Comparison of ENCODE assay signal across 18 cellular contexts in genomic region chr21:42571391-42572150, GRCh38. TPM values are rescaled to one million over a fixed set of nuclear protein-coding genes. Genes with fewer than 3 reads are reported as not detected.
DNase-seq lines count a peak whose midpoint lies in the region; ATAC-seq, FAIRE-seq and TF ChIP-seq lines count a peak whose summit lies in the region.
"Had no signal": no experiment of that assay in that cellular context is flagged by ENCODE, and none has a peak within 500 bp of the region (broad histone marks: within the 10 kb centered on the region; RNA-seq: fewer than 3 reads in every experiment).

No MANE protein-coding gene starts in this region.

- intact Hi-C loops in activated CD4-positive, alpha-beta memory T cell treated with anti-CD3 and anti-CD28 coated beads for 36 hours (cut with micrococcal nuclease) = no loop called here
- intact Hi-C loops in kidney (cut with DNase I) = no loop called here
- intact Hi-C loops in upper lobe of right lung (cut with DNase I) = no loop called here

- H3K4me3 ChIP-seq in kidney (ENCODE audit: low read length in 2 of 2) (no peak overlapping the region), upper lobe of right lung (no peak overlapping the region)
- H3K4me3 ChIP-seq: BLaER1 treated with 17β-estradiol and CSF1 and Interleukin-3, amounts not matched to agents 10 nM and 100 nM; prostate gland had no signal

- no peak overlapping the region for H3K4me3 Mint-ChIP-seq in activated CD4-positive, alpha-beta memory T cell treated with anti-CD3 and anti-CD28 coated beads for 36 hours
- H3K4me3 Mint-ChIP-seq in activated CD4-positive, alpha-beta memory T cell treated with anti-CD3 and anti-CD28 coated beads, Interleukin-2, amount 10 ng/mL, durations not matched to agents 7 days and 5 days = no peak overlapping the region
- no peak overlapping the region for H3K4me3 Mint-ChIP-seq in T-helper 17 cell
- H3K4me3 Mint-ChIP-seq: memory B cell; naive thymus-derived CD4-positive, alpha-beta T cell had no signal

- no peak for ATAC-seq in T-helper 17 cell
- no peak for ATAC-seq in upper lobe of right lung
- ATAC-seq in foreskin keratinocyte = no peak
- ATAC-seq: naive thymus-derived CD4-positive, alpha-beta T cell had no signal

- no peak overlapping the region for H3K27ac Mint-ChIP-seq in activated CD4-positive, alpha-beta memory T cell treated with anti-CD3 and anti-CD28 coated beads for 36 hours
- H3K27ac Mint-ChIP-seq in activated CD4-positive, alpha-beta memory T cell treated with anti-CD3 and anti-CD28 coated beads, Interleukin-2, amount 10 ng/mL, durations not matched to agents 7 days and 5 days = no peak overlapping the region
- peak overlapping the region; percentile 56 for H3K27ac Mint-ChIP-seq in T-helper 17 cell
- H3K27ac Mint-ChIP-seq: memory B cell had no signal

- peaks cover 0 to 2% of the 10 kb centered on the region in 2 donors for H3K4me1 ChIP-seq in kidney (ENCODE audit: control insufficient read depth in 1 of 2, insufficient read depth in 1 of 2, low read depth in 1 of 2, low read length in 2 of 2)
- H3K4me1 ChIP-seq in upper lobe of right lung = no peaks in the 10 kb centered on the region
- no peaks in the 10 kb centered on the region for H3K4me1 ChIP-seq in foreskin keratinocyte
- H3K4me1 ChIP-seq: prostate gland had no signal

- peaks cover 35% of the 10 kb centered on the region for H3K36me3 Mint-ChIP-seq in activated CD4-positive, alpha-beta memory T cell treated with anti-CD3 and anti-CD28 coated beads for 36 hours
- H3K36me3 Mint-ChIP-seq in activated CD4-positive, alpha-beta memory T cell treated with anti-CD3 and anti-CD28 coated beads, Interleukin-2, amount 10 ng/mL, durations not matched to agents 7 days and 5 days (ENCODE audit: low read depth) = peaks cover 3% of the 10 kb centered on the region
- peaks cover 5% of the 10 kb centered on the region for H3K36me3 Mint-ChIP-seq in T-helper 17 cell (ENCODE audit: low read depth)

- FAIRE-seq in kidney (lab: Jason Lieb, UNC) = no peak
- FAIRE-seq: GM12891 had no signal

- H3K27ac ChIP-seq in kidney (ENCODE audit: low read depth in 2 of 2, low read length in 2 of 2) (no peak overlapping the region), upper lobe of right lung (no peak overlapping the region), foreskin keratinocyte (no peak overlapping the region)
- H3K27ac ChIP-seq: BLaER1 treated with 17β-estradiol and CSF1 and Interleukin-3, amounts not matched to agents 10 nM and 100 nM had no signal

- peaks cover 12% of the 10 kb centered on the region for H3K9me3 Mint-ChIP-seq in activated CD4-positive, alpha-beta memory T cell treated with anti-CD3 and anti-CD28 coated beads for 36 hours
- H3K9me3 Mint-ChIP-seq in activated CD4-positive, alpha-beta memory T cell treated with anti-CD3 and anti-CD28 coated beads, Interleukin-2, amount 10 ng/mL, durations not matched to agents 7 days and 5 days = peaks cover 5% of the 10 kb centered on the region

- H3K9me3 ChIP-seq in T-helper 17 cell (ENCODE audit: control insufficient read depth, low read length, poor library complexity, severe bottlenecking) = no peaks in the 10 kb centered on the region
- H3K9me3 ChIP-seq in kidney (ENCODE audit: control insufficient read depth in 1 of 2, low read length in 2 of 2) = no peaks in the 10 kb centered on the region
- H3K9me3 ChIP-seq in upper lobe of right lung = no peaks in the 10 kb centered on the region
- H3K9me3 ChIP-seq: prostate gland had no signal

- TF ChIP-seq CTCF in kidney (IDR thresholded peaks at IDR 0.05; ENCODE audit: borderline replicate concordance, extremely low read depth, insufficient read depth) = no peak
- no peak for TF ChIP-seq CTCF in upper lobe of right lung (IDR thresholded peaks at IDR 0.05)
- no peak for TF ChIP-seq CTCF in foreskin keratinocyte (conservative IDR thresholded peaks at IDR 0.05)

- peak; percentile 5 for DNase-seq in activated CD4-positive, alpha-beta memory T cell treated with anti-CD3 and anti-CD28 coated beads for 36 hours
- DNase-seq in activated CD4-positive, alpha-beta memory T cell treated with anti-CD3 and anti-CD28 coated beads, Interleukin-2, amount 10 ng/mL, durations not matched to agents 7 days and 5 days = no peak
- peak in 1 of 3 donors; percentile 3 for DNase-seq in T-helper 17 cell
- peak; percentile 61 for DNase-seq in kidney
- peak; percentile 44 for DNase-seq in upper lobe of right lung
- DNase-seq in NCI-H2171 treated with DMSO at 0.1 percent for 48 hours (lab: John Stamatoyannopoulos, UW) = no peak
- DNase-seq in foreskin keratinocyte = no peak
- no peak for DNase-seq in RPMI8226
- DNase-seq: GF-D8; naive thymus-derived CD4-positive, alpha-beta T cell; NCI-H446 treated with DMSO at 0.1 percent for 48 hours; SHP77 treated with DMSO at 0.1 percent for 48 hours; stimulated activated CD8-positive, alpha-beta memory T cell treated with anti-CD3 and anti-CD28 coated beads, Interleukin-4, amount 100 ng/mL, for 48 hours; T-helper 1 cell had no signal

- H3K27me3 ChIP-seq in upper lobe of right lung = no peaks in the 10 kb centered on the region
- H3K27me3 ChIP-seq in foreskin keratinocyte = no peaks in the 10 kb centered on the region
- H3K27me3 ChIP-seq: BLaER1 treated with 17β-estradiol and CSF1 and Interleukin-3, amounts not matched to agents 10 nM and 100 nM had no signal

- no peaks in the 10 kb centered on the region for H3K4me1 Mint-ChIP-seq in activated CD4-positive, alpha-beta memory T cell treated with anti-CD3 and anti-CD28 coated beads for 36 hours (ENCODE audit: low read depth)
- no peaks in the 10 kb centered on the region for H3K4me1 Mint-ChIP-seq in activated CD4-positive, alpha-beta memory T cell treated with anti-CD3 and anti-CD28 coated beads, Interleukin-2, amount 10 ng/mL, durations not matched to agents 7 days and 5 days
- peaks cover 9% of the 10 kb centered on the region for H3K4me1 Mint-ChIP-seq in T-helper 17 cell

- CTCF ChIA-PET in activated CD4-positive, alpha-beta memory T cell treated with anti-CD3 and anti-CD28 coated beads for 36 hours (lab: Charles Lee) = no interaction called here
- CTCF ChIA-PET in activated CD4-positive, alpha-beta memory T cell treated with anti-CD3 and anti-CD28 coated beads, Interleukin-2, amount 10 ng/mL, durations not matched to agents 7 days and 5 days (lab: Charles Lee) = no interaction called here

- H3K9ac ChIP-seq in kidney (ENCODE audit: low read length in 2 of 2) = no peak overlapping the region
- H3K9ac ChIP-seq: BLaER1 treated with 17β-estradiol and CSF1 and Interleukin-3, amounts not matched to agents 10 nM and 100 nM had no signal

- POLR2A ChIA-PET in activated CD4-positive, alpha-beta memory T cell treated with anti-CD3 and anti-CD28 coated beads for 36 hours (lab: Charles Lee) = interaction anchor here (0.5 kb wide), 1 partner anchor 305 kb away, joined by 3 read pairs; no protein-coding TSS in a partner anchor
- POLR2A ChIA-PET in activated CD4-positive, alpha-beta memory T cell treated with anti-CD3 and anti-CD28 coated beads, Interleukin-2, amount 10 ng/mL, durations not matched to agents 7 days and 5 days (lab: Charles Lee) = no interaction called here

- H3K36me3 ChIP-seq in kidney (ENCODE audit: control insufficient read depth in 1 of 2, insufficient read depth in 2 of 2, low read length in 2 of 2) (peaks cover 3 to 4% of the 10 kb centered on the region in 2 donors), upper lobe of right lung (peaks cover 8% of the 10 kb centered on the region)

- no peaks in the 10 kb centered on the region for H3K27me3 Mint-ChIP-seq in activated CD4-positive, alpha-beta memory T cell treated with anti-CD3 and anti-CD28 coated beads for 36 hours
- no peaks in the 10 kb centered on the region for H3K27me3 Mint-ChIP-seq in activated CD4-positive, alpha-beta memory T cell treated with anti-CD3 and anti-CD28 coated beads, Interleukin-2, amount 10 ng/mL, durations not matched to agents 7 days and 5 days
- no peaks in the 10 kb centered on the region for H3K27me3 Mint-ChIP-seq in T-helper 17 cell
- H3K27me3 Mint-ChIP-seq: memory B cell; naive thymus-derived CD4-positive, alpha-beta T cell had no signal

RNA-seq across cellular contexts. Expression of gene SLC37A1, which starts 57.9 kb away (rescaled TPM):
- 10 to 100 TPM; 21.1 to 21.2 TPM for total RNA-seq in activated CD4-positive, alpha-beta memory T cell treated with anti-CD3 and anti-CD28 coated beads for 36 hours
- total RNA-seq in activated CD4-positive, alpha-beta memory T cell treated with anti-CD3 and anti-CD28 coated beads, Interleukin-2, amount 10 ng/mL, durations not matched to agents 7 days and 5 days = 10 to 100 TPM; 12.7 to 13.3 TPM
- total RNA-seq in T-helper 17 cell (10 to 100 TPM; 21.0 to 24.0 TPM), kidney (21.8 TPM), upper lobe of right lung (21.6 TPM), foreskin keratinocyte (5.4 and 7.5 TPM in 2 replicates)
- polyA plus RNA-seq in kidney (ENCODE audit: insufficient read depth, low read depth, low replicate concordance) (3.4 TPM), foreskin keratinocyte (3.2 and 3.5 TPM in 2 replicates)

Comparison
In these comparisons a context has a peak if more than half of its experiments do, and no peak if none do; other contexts are left out.
1. DNase-seq: peak in activated CD4-positive, alpha-beta memory T cell treated with anti-CD3 and anti-CD28 coated beads for 36 hours (single experiment), kidney (single experiment) and upper lobe of right lung (single experiment); none in activated CD4-positive, alpha-beta memory T cell treated with anti-CD3 and anti-CD28 coated beads, Interleukin-2, amount 10 ng/mL, durations not matched to agents 7 days and 5 days (single experiment), NCI-H2171 treated with DMSO at 0.1 percent for 48 hours (single experiment), foreskin keratinocyte (0 of 2) and RPMI8226 (single experiment).